11 cellular contexts compared by ENCODE assay signal in genomic region chr14:68459480-68460136, GRCh38.
DNase-seq lines count a peak whose midpoint lies in the region; ATAC-seq and TF ChIP-seq lines count a peak whose summit lies in the region.
"Had no signal": no experiment of that assay in that cellular context is flagged by ENCODE, and none has a peak within 500 bp of the region (broad histone marks: within the 10 kb centered on the region; RNA-seq: fewer than 3 reads in every experiment).

No MANE protein-coding gene starts in this region.

- peak overlapping the region; percentile 55 to 62 for H3K27ac ChIP-seq in liver (ENCODE audit: low read depth in 1 of 2, low read length in 2 of 2)
- peak overlapping the region in 7 of 8 donors; percentile 3 to 57 (median 42) for H3K27ac ChIP-seq in spleen

- H3K27me3 ChIP-seq in liver (ENCODE audit: control insufficient read depth in 4 of 4, insufficient read depth in 4 of 4, low read length in 3 of 4): no peaks in the 10 kb centered on the region
- H3K27me3 ChIP-seq in spleen (replicated peaks in 1 of 7): no peaks in the 10 kb centered on the region
- H3K27me3 ChIP-seq in HAP-1 (ENCODE audit: low read depth): no peaks in the 10 kb centered on the region

- no peak for TF ChIP-seq CTCF in MCF 10A (IDR thresholded peaks at IDR 0.05; ENCODE audit: unreplicated experiment)
- no peak for TF ChIP-seq CTCF in liver (IDR thresholded peaks at IDR 0.05; ENCODE audit: low read depth, low read length, missing input control)
- no peak for TF ChIP-seq CTCF in spleen (IDR thresholded peaks at IDR 0.05 in 8 of 11, conservative IDR thresholded peaks at IDR 0.05 in 3 of 11)

- no peak overlapping the region for H3K9ac ChIP-seq in liver (ENCODE audit: low read depth in 1 of 2, low read length in 2 of 2)

- H3K27ac Mint-ChIP-seq in MCF 10A (ENCODE audit: low read depth, unreplicated experiment) (peak overlapping the region; percentile 89), T-helper 17 cell (no peak overlapping the region)

- H3K36me3 ChIP-seq in liver (ENCODE audit: control insufficient read depth in 4 of 4, insufficient read depth in 3 of 4, low read depth in 1 of 4, low read length in 3 of 4): no peaks in the 10 kb centered on the region
- H3K36me3 ChIP-seq in spleen: no peaks in the 10 kb centered on the region
- H3K36me3 ChIP-seq in HAP-1 (replicated peaks): no peaks in the 10 kb centered on the region

- H3K4me1 Mint-ChIP-seq in MCF 10A (ENCODE audit: insufficient read depth, unreplicated experiment) (peaks cover 40% of the 10 kb centered on the region), T-helper 17 cell (peaks cover 4% of the 10 kb centered on the region)

- CTCF ChIA-PET in MCF 10A (lab: Yijun Ruan, JAX): interaction anchor here (1.1 to 1.4 kb wide), 2 partner anchors 11 to 330 kb away, joined by 3 read pairs; no protein-coding TSS in a partner anchor

- intact Hi-C loops in MCF 10A (cut with micrococcal nuclease) (loop anchor here (10.0 kb wide), 1 partner anchor 515 kb away; no protein-coding TSS in a partner anchor), spleen (cut with DNase I; ENCODE audit: low total_unique reads) (no loop called here)

- peaks cover 8% of the 10 kb centered on the region for H3K9me3 Mint-ChIP-seq in MCF 10A (ENCODE audit: unreplicated experiment)

- POLR2A ChIA-PET in MCF 10A (lab: Yijun Ruan, JAX): interaction anchor here (0.6 to 3.2 kb wide), 20 partner anchors 9 to 348 kb away, joined by 3 to 15 read pairs (median 4); partner anchors contain the start of gene ZFP36L1

- TF ChIP-seq POLR2A in spleen (IDR thresholded peaks at IDR 0.05): no peak

- in situ Hi-C loops in HAP-1 (cut with MboI; ENCODE audit: low sequenced_read_pairs): no loop called here

- DNase-seq in Daoy (ENCODE audit: low read depth) (peak; percentile 26), MCF 10A (ENCODE audit: unreplicated experiment) (no peak), spleen (no peak), HAP-1 (ENCODE audit: low spot score in 2 of 2) (no peak), AG08396 (ENCODE audit: low spot score) (no peak), T-helper 17 cell (no peak)
- DNase-seq: activated naive CD4-positive, alpha-beta T cell; DND-41 had no signal

- H3K4me1 ChIP-seq in liver (ENCODE audit: control insufficient read depth in 4 of 4, insufficient read depth in 4 of 4, low read length in 3 of 4): peaks cover 4 to 20% (median 6%) of the 10 kb centered on the region in 4 donors
- H3K4me1 ChIP-seq in spleen: peaks cover 0 to 30% (median 21%) of the 10 kb centered on the region in 6 donors
- H3K4me1 ChIP-seq in HAP-1: no peaks in the 10 kb centered on the region

- H3K4me3 Mint-ChIP-seq in MCF 10A (ENCODE audit: unreplicated experiment) (no peak overlapping the region), T-helper 17 cell (no peak overlapping the region)
- H3K4me3 Mint-ChIP-seq: H9 had no signal

- H3K4me3 ChIP-seq in liver (ENCODE audit: low read depth in 1 of 3, low read length in 3 of 3): no peak overlapping the region
- H3K4me3 ChIP-seq in spleen: no peak overlapping the region
- no peak overlapping the region for H3K4me3 ChIP-seq in HAP-1

- no peak for ATAC-seq in GM19467 (IDR thresholded peaks at IDR 0.05; ENCODE audit: unreplicated experiment)
- no peak for ATAC-seq in T-helper 17 cell

- no peak for TF ChIP-seq RAD21 in liver (IDR thresholded peaks at IDR 0.05)

- H3K36me3 Mint-ChIP-seq in MCF 10A (ENCODE audit: insufficient read depth, unreplicated experiment) (peaks cover 10% of the 10 kb centered on the region), T-helper 17 cell (ENCODE audit: low read depth) (no peaks in the 10 kb centered on the region)

- WGBS in liver: 74% methylated on average over 5 of the region's 5 CpGs
- WGBS in spleen, 5 donors: 53 to 69% (median 67%) methylated on average over 5 of the region's 5 CpGs

- H3K27me3 Mint-ChIP-seq in MCF 10A (ENCODE audit: insufficient read depth, unreplicated experiment) (no peaks in the 10 kb centered on the region), T-helper 17 cell (no peaks in the 10 kb centered on the region)

- H3K9me3 ChIP-seq in liver (ENCODE audit: control insufficient read depth in 4 of 4, low read length in 3 of 4): peaks cover 0 to under 1% (median 0%) of the 10 kb centered on the region in 4 donors
- H3K9me3 ChIP-seq in spleen: peaks cover 0 to 17% (median 11%) of the 10 kb centered on the region in 8 donors
- no peaks in the 10 kb centered on the region for H3K9me3 ChIP-seq in HAP-1
- no peaks in the 10 kb centered on the region for H3K9me3 ChIP-seq in T-helper 17 cell (ENCODE audit: control insufficient read depth, low read length, poor library complexity, severe bottlenecking)

- BruUV-seq in MCF 10A (replicated peaks; lab: Mats Ljungman, UMichigan): no TSS peak

TF ChIP-seq in liver, 16 proteins besides CTCF, POLR2A, EP300 and RAD21:
- TF ChIP-seq FOXA2 (IDR thresholded peaks at IDR 0.05) (no peak), HNF4A (conservative IDR thresholded peaks at IDR 0.05) (no peak), HNF4G (IDR thresholded peaks at IDR 0.05) (no peak), EGR1 (IDR thresholded peaks at IDR 0.05; ENCODE audit: low read depth in 2 of 2) (no peak)
